In genomic region chr14:79464468-79464867, GRCh38 we compare ENCODE assay signal across 24 cellular contexts.
"Had no signal": no experiment of that assay in that cellular context is flagged by ENCODE, and none has a peak within 500 bp of the region (broad histone marks: within the 10 kb centered on the region; RNA-seq: fewer than 3 reads in every experiment).

No MANE protein-coding gene starts in this region.

- H3K4me2 ChIP-seq: PC-9 had no signal

- H3K9me3 ChIP-seq: ascending aorta, breast epithelium had no signal

- H3K9me3 Mint-ChIP-seq: activated naive CD8-positive, alpha-beta T cell treated with anti-CD3 and anti-CD28 coated beads, Interleukin-2, amount 50 U/mL, for 24 hours; activated T-cell treated with anti-CD3 and anti-CD28 coated beads, Interleukin-2, amount 50 U/mL, for 24 hours; T-helper 1 cell treated with Interleukin-12 subunit alpha and Interleukin-12 subunit beta and Interleukin-4 antibody, amounts not matched to agents 30 μg/mL and 1 μg/mL, for 36 hours had no signal

- H3K27me3 Mint-ChIP-seq: activated CD8-positive, alpha-beta memory T cell treated with anti-CD3 and anti-CD28 coated beads, Interleukin-2, amount 10 ng/mL, durations not matched to agents 7 days and 5 days; activated naive CD8-positive, alpha-beta T cell treated with anti-CD3 and anti-CD28 coated beads, Interleukin-2, amount 50 U/mL, for 24 hours; activated T-cell treated with anti-CD3 and anti-CD28 coated beads, Interleukin-2, amount 50 U/mL, for 24 hours had no signal

- H3K36me3 Mint-ChIP-seq: activated CD8-positive, alpha-beta memory T cell treated with anti-CD3 and anti-CD28 coated beads, Interleukin-2, amount 10 ng/mL, durations not matched to agents 7 days and 5 days; activated naive CD4-positive, alpha-beta T cell treated with anti-CD3 and anti-CD28 coated beads, Interleukin-2, amount 50 U/mL, for 72 hours had no signal

- H3K27ac ChIP-seq: ascending aorta, breast epithelium, PC-9 had no signal

- H3K4me3 Mint-ChIP-seq: activated CD8-positive, alpha-beta memory T cell treated with anti-CD3 and anti-CD28 coated beads, Interleukin-2, amount 10 ng/mL, durations not matched to agents 7 days and 5 days; activated naive CD8-positive, alpha-beta T cell treated with anti-CD3 and anti-CD28 coated beads, Interleukin-2, amount 50 U/mL, for 24 hours; activated T-cell treated with anti-CD3 and anti-CD28 coated beads, Interleukin-2, amount 50 U/mL, for 24 hours; T-helper 1 cell treated with Interleukin-12 subunit alpha and Interleukin-12 subunit beta and Interleukin-4 antibody, amounts not matched to agents 30 μg/mL and 1 μg/mL, for 36 hours; WTC11 had no signal

- ATAC-seq: activated CD8-positive, alpha-beta memory T cell treated with anti-CD3 and anti-CD28 coated beads, Interleukin-2, amount 10 ng/mL, durations not matched to agents 7 days and 5 days; activated naive CD4-positive, alpha-beta T cell treated with anti-CD3 and anti-CD28 coated beads, Interleukin-2, amount 50 U/mL, for 72 hours; activated naive CD8-positive, alpha-beta T cell treated with anti-CD3 and anti-CD28 coated beads, Interleukin-2, amount 50 U/mL, for 24 hours; WTC11 had no signal

- H3K4me1 Mint-ChIP-seq: activated CD8-positive, alpha-beta memory T cell treated with anti-CD3 and anti-CD28 coated beads, Interleukin-2, amount 10 ng/mL, durations not matched to agents 7 days and 5 days; activated naive CD8-positive, alpha-beta T cell treated with anti-CD3 and anti-CD28 coated beads, Interleukin-2, amount 50 U/mL, for 24 hours had no signal

- H3K36me3 ChIP-seq: ascending aorta, breast epithelium had no signal

- H2AFZ ChIP-seq: PC-9 had no signal

- H3K27me3 ChIP-seq: ascending aorta, breast epithelium had no signal

- H3K4me1 ChIP-seq: ascending aorta, breast epithelium had no signal

- H3K27ac Mint-ChIP-seq: activated CD8-positive, alpha-beta memory T cell treated with anti-CD3 and anti-CD28 coated beads, Interleukin-2, amount 10 ng/mL, durations not matched to agents 7 days and 5 days; activated naive CD4-positive, alpha-beta T cell treated with anti-CD3 and anti-CD28 coated beads, Interleukin-2, amount 50 U/mL, for 72 hours; activated naive CD8-positive, alpha-beta T cell treated with anti-CD3 and anti-CD28 coated beads, Interleukin-2, amount 50 U/mL, for 24 hours; activated T-cell treated with anti-CD3 and anti-CD28 coated beads, Interleukin-2, amount 50 U/mL, for 24 hours; T-helper 1 cell treated with Interleukin-12 subunit alpha and Interleukin-12 subunit beta and Interleukin-4 antibody, amounts not matched to agents 30 μg/mL and 1 μg/mL, for 36 hours; WTC11 had no signal

- DNase-seq: activated CD4-positive, alpha-beta T cell treated with anti-CD3 and anti-CD28 coated beads for 48 hours; activated CD4-positive, alpha-beta T cell treated with anti-CD3 and anti-CD28 coated beads, Interleukin-2, amount 50 U/mL, for 4 hours; activated CD4-positive, CD25-positive, alpha-beta regulatory T cell treated with anti-CD3 and anti-CD28 coated beads, Interleukin-2, amount 50 U/mL, for 72 hours; activated CD8-positive, alpha-beta memory T cell treated with anti-CD3 and anti-CD28 coated beads, Interleukin-2, amount 10 ng/mL, durations not matched to agents 7 days and 5 days; activated effector memory CD4-positive, alpha-beta T cell treated with anti-CD3 and anti-CD28 coated beads, Interleukin-2, amount 50 U/mL, for 16 hours; activated naive CD4-positive, alpha-beta T cell treated with Interleukin-2 at 50 U/mL for 16 hours; activated naive CD8-positive, alpha-beta T cell treated with anti-CD3 and anti-CD28 coated beads, Interleukin-2, amount 50 U/mL, for 24 hours; activated T-cell treated with anti-CD3 and anti-CD28 coated beads, Interleukin-2, amount 50 U/mL, for 24 hours; amniotic stem cell; Kasumi-1; KBM-7; NCI-H1092; NCI-H1417; NCI-H1694; NCI-H2029; NCI-H345; NCI-H510A treated with DMSO at 0.1 percent for 48 hours; PC-9; SHP77 treated with DMSO at 0.1 percent for 48 hours had no signal

- H3K4me3 ChIP-seq: ascending aorta, breast epithelium, PC-9 had no signal
